ENCODE assay signal across 8 cellular contexts in genomic region chr11:119320593-119321524, GRCh38. TPM values are rescaled to one million over a fixed set of nuclear protein-coding genes. Genes with fewer than 3 reads are reported as not detected.
A peak's percentile ranks its signal among the peaks of the same experiment; 100 is the strongest.
DNase-seq lines count a peak whose midpoint lies in the region; ATAC-seq, FAIRE-seq and TF ChIP-seq lines count a peak whose summit lies in the region.

No MANE protein-coding gene starts in this region.

- H3K4me3 ChIP-seq in GM12875 (ENCODE audit: low read depth, low read length) (peak overlapping the region; percentile 59), HEK293 (ENCODE audit: low read depth, low read length) (peak overlapping the region; percentile 21), OCI-LY3 (ENCODE audit: low read length) (peak overlapping the region; percentile 86), astrocyte of the cerebellum (ENCODE audit: low read depth, low read length) (peak overlapping the region; percentile 23), iPS DF 6.9 (ENCODE audit: low read length) (peak overlapping the region; percentile 41; the same call in 1 of the 2 replicates), gastrocnemius medialis (peak overlapping the region; percentile 37 to 62 (median 53))

- FAIRE-seq in urothelium cell line (lab: Jason Lieb, UNC) = no peak

- peak overlapping the region; percentile 57; the same call in 1 of the 2 replicates for H3K27ac ChIP-seq in HEK293 (ENCODE audit: extremely low read depth, low read depth, low read length)
- H3K27ac ChIP-seq in OCI-LY3 (ENCODE audit: low read length) = peak overlapping the region; percentile 86
- no peak overlapping the region for H3K27ac ChIP-seq in iPS DF 6.9 (ENCODE audit: low read length)
- peak overlapping the region; percentile 68 to 85 (median 85) for H3K27ac ChIP-seq in gastrocnemius medialis

- peak; percentile 15 to 17 for ATAC-seq in gastrocnemius medialis

- H2AFZ ChIP-seq in OCI-LY3 (ENCODE audit: low read depth, low read length) = peak overlapping the region; percentile 42; the same call in 1 of the 2 replicates

- H3K4me2 ChIP-seq in OCI-LY3 (ENCODE audit: low read length) = peak overlapping the region; percentile 100

- DNase-seq in astrocyte of the cerebellum (ENCODE audit: low read depth) = no peak
- DNase-seq in iPS DF 6.9 (ENCODE audit: low read depth, low spot score) = no peak
- no peak for DNase-seq in gastrocnemius medialis
- DNase-seq in NCI-H2107 treated with DMSO at 0.1 percent for 48 hours (lab: John Stamatoyannopoulos, UW; ENCODE audit: unreplicated experiment) = no peak
- no peak for DNase-seq in urothelium cell line (ENCODE audit: low spot score)

- H4K20me1 ChIP-seq in OCI-LY3 (ENCODE audit: insufficient read depth, low read length) = no peaks in the 10 kb centered on the region

- in situ Hi-C loops in astrocyte of the cerebellum (cut with HindIII; ENCODE audit: low sequenced_read_pairs) (no loop called here), gastrocnemius medialis (cut with MboI; ENCODE audit: low sequenced_read_pairs in 4 of 4) (loop anchor here in 2 of 4 donors (10.0 kb wide), 2 partner anchors 116 to 126 kb away; partner anchors contain the start of gene CBL (in 1 of the 2))

- WGBS in iPS DF 6.9 (ENCODE audit: insufficient coverage, insufficient read length) = no CpG with 5 or more reads among the region's 64 CpGs

- no peaks in the 10 kb centered on the region for H3K79me2 ChIP-seq in OCI-LY3 (ENCODE audit: low read length)

- H3K27me3 ChIP-seq in OCI-LY3 (ENCODE audit: low read depth, low read length) = peaks cover 11% of the 10 kb centered on the region
- H3K27me3 ChIP-seq in iPS DF 6.9 (ENCODE audit: control insufficient read depth, insufficient read depth, low read length) = peaks cover 3% of the 10 kb centered on the region
- peaks cover 0 to 10% (median 3%) of the 10 kb centered on the region in 3 donors for H3K27me3 ChIP-seq in gastrocnemius medialis

- intact Hi-C loops in gastrocnemius medialis (cut with DNase I; ENCODE audit: low total_unique reads) = no loop called here

- no peaks in the 10 kb centered on the region for H3K36me3 ChIP-seq in HEK293 (ENCODE audit: control insufficient read depth in 2 of 2, insufficient read depth in 1 of 2, low read length in 2 of 2)
- no peaks in the 10 kb centered on the region for H3K36me3 ChIP-seq in OCI-LY3 (replicated peaks; ENCODE audit: low read depth, low read length)
- H3K36me3 ChIP-seq in iPS DF 6.9 (ENCODE audit: control insufficient read depth, insufficient read depth, low read length) = no peaks in the 10 kb centered on the region
- no peaks in the 10 kb centered on the region for H3K36me3 ChIP-seq in gastrocnemius medialis

- peak; percentile 50 to 60 for TF ChIP-seq POLR2A in gastrocnemius medialis (IDR thresholded peaks at IDR 0.05)

- CTCF ChIA-PET in HEK293 (lab: Yijun Ruan, JAX) = interaction anchor here (0.6 to 15.8 kb wide), 22 partner anchors 12 to 426 kb away, joined by 3 to 151 read pairs (median 5); partner anchors contain the start of genes C1QTNF5, CBL and RNF26

- H3K4me1 ChIP-seq in HEK293 (ENCODE audit: control insufficient read depth, insufficient read depth, low read length) = no peaks in the 10 kb centered on the region; the same call in 1 of the 2 replicates
- peaks cover 56% of the 10 kb centered on the region for H3K4me1 ChIP-seq in OCI-LY3 (ENCODE audit: low read length)
- H3K4me1 ChIP-seq in iPS DF 6.9 (ENCODE audit: control insufficient read depth, insufficient read depth, low read length) = peaks cover 17% of the 10 kb centered on the region
- H3K4me1 ChIP-seq in gastrocnemius medialis = peaks cover 30 to 40% of the 10 kb centered on the region in 2 donors

- peak overlapping the region; percentile 89 for H3K9ac ChIP-seq in OCI-LY3 (ENCODE audit: low read length)

- POLR2A ChIA-PET in HEK293 (lab: Yijun Ruan, JAX) = interaction anchor here (1.0 to 1.3 kb wide), 3 partner anchors 12 to 290 kb away, joined by 3 to 4 read pairs (median 3); partner anchors contain the start of gene SLC37A4

- no peaks in the 10 kb centered on the region for H3K9me3 ChIP-seq in HEK293 (ENCODE audit: control insufficient read depth, insufficient read depth, low read depth, low read length)
- no peaks in the 10 kb centered on the region for H3K9me3 ChIP-seq in OCI-LY3 (ENCODE audit: insufficient read depth, low read length)
- no peaks in the 10 kb centered on the region for H3K9me3 ChIP-seq in iPS DF 6.9 (ENCODE audit: control insufficient read depth, insufficient read depth, low read length)
- H3K9me3 ChIP-seq in gastrocnemius medialis = no peaks in the 10 kb centered on the region

- TF ChIP-seq CTCF in GM12875 (IDR thresholded peaks at IDR 0.05; ENCODE audit: borderline replicate concordance, insufficient read depth, low read depth, low read length) = no peak
- no peak; the same call in 1 of the 2 replicates for TF ChIP-seq CTCF in HEK293 (tag by site-specific recombination; IDR thresholded peaks at IDR 0.05)
- TF ChIP-seq CTCF in OCI-LY3 (IDR thresholded peaks at IDR 0.05; ENCODE audit: low read depth, low read length) = 0 out of 2 replicates have a peak, but pooled peaks have one; percentile 5
- no peak for TF ChIP-seq CTCF in astrocyte of the cerebellum (IDR thresholded peaks at IDR 0.05; ENCODE audit: low read depth, low read length, missing control alignments)
- no peak for TF ChIP-seq CTCF in gastrocnemius medialis (IDR thresholded peaks at IDR 0.05 in 4 of 5, conservative IDR thresholded peaks at IDR 0.05 in 1 of 5)

TF ChIP-seq in HEK293, 187 proteins besides CTCF, POLR2A, EP300 and RAD21 (continues in another document):
- TF ChIP-seq ZBTB11 (tag by site-specific recombination; conservative IDR thresholded peaks at IDR 0.05; ENCODE audit: low read depth) (no peak), ZNF248 (tag by site-specific recombination; IDR thresholded peaks at IDR 0.05) (no peak), ZNF174 (tag by site-specific recombination; IDR thresholded peaks at IDR 0.05) (no peak), ZNF701 (tag by site-specific recombination; IDR thresholded peaks at IDR 0.05) (no peak), ZNF660 (tag by site-specific recombination; IDR thresholded peaks at IDR 0.05) (no peak), ZNF19 (tag by site-specific recombination; IDR thresholded peaks at IDR 0.05; ENCODE audit: low read depth) (no peak), GLIS1 (tag by site-specific recombination; IDR thresholded peaks at IDR 0.05) (peak; percentile 92), SCRT2 (tag by site-specific recombination; IDR thresholded peaks at IDR 0.05) (no peak), PRDM6 (tag by site-specific recombination; IDR thresholded peaks at IDR 0.05) (no peak), ZNF529 (tag by site-specific recombination; IDR thresholded peaks at IDR 0.05; ENCODE audit: insufficient replicate concordance) (no peak), ZNF37A (tag by site-specific recombination; IDR thresholded peaks at IDR 0.05) (no peak), ZNF555 (tag by site-specific recombination; conservative IDR thresholded peaks at IDR 0.05) (no peak), ZNF23 (tag by site-specific recombination; IDR thresholded peaks at IDR 0.05; ENCODE audit: borderline replicate concordance) (no peak), EGR2 (tag by site-specific recombination; IDR thresholded peaks at IDR 0.05; ENCODE audit: low read depth) (peak; percentile 46), GFI1B (tag by site-specific recombination; IDR thresholded peaks at IDR 0.05) (no peak), ZNF610 (tag by site-specific recombination; IDR thresholded peaks at IDR 0.05; ENCODE audit: borderline replicate concordance) (no peak), ZFP69B (tag by site-specific recombination; IDR thresholded peaks at IDR 0.05) (peak; percentile 62), ZNF404 (tag by site-specific recombination; IDR thresholded peaks at IDR 0.05) (no peak)

RNA-seq across cellular contexts. Expression of gene MCAM, which starts 3.9 kb away (rescaled TPM):
- total RNA-seq in gastrocnemius medialis = 100 to 1,000 TPM in 3 of 4 donors, 10 to 100 TPM in 1; 22.6 to 193 (median 123) TPM

RNA-seq across cellular contexts. Expression of gene RNF26, which starts 13.5 kb away (rescaled TPM):
- 1 to 10 TPM; 3.8 to 5.1 (median 4.7) TPM for total RNA-seq in gastrocnemius medialis

RNA-seq across cellular contexts. Expression of gene C1QTNF5, which starts 19.8 kb away (rescaled TPM):
- total RNA-seq in gastrocnemius medialis = 10 to 100 TPM in 1 of 4 donors, 1 to 10 TPM in 3; 4.0 to 16.0 (median 6.0) TPM

RNA-seq across cellular contexts. Expression of gene MFRP, which starts 25.6 kb away (rescaled TPM):
- total RNA-seq in gastrocnemius medialis = not detected

Comparison
In these comparisons a context has a peak if more than half of its experiments do, and no peak if none do; other contexts are left out.
1. H3K4me3 ChIP-seq: peak in every context shown above with its lines; median percentile 86 in OCI-LY3; 59 in GM12875; 53 in gastrocnemius medialis; 41 in iPS DF 6.9; 23 in astrocyte of the cerebellum; 21 in HEK293.